Comparison of ENCODE assay signal across 8 cellular contexts in the genomic region with DNA sequence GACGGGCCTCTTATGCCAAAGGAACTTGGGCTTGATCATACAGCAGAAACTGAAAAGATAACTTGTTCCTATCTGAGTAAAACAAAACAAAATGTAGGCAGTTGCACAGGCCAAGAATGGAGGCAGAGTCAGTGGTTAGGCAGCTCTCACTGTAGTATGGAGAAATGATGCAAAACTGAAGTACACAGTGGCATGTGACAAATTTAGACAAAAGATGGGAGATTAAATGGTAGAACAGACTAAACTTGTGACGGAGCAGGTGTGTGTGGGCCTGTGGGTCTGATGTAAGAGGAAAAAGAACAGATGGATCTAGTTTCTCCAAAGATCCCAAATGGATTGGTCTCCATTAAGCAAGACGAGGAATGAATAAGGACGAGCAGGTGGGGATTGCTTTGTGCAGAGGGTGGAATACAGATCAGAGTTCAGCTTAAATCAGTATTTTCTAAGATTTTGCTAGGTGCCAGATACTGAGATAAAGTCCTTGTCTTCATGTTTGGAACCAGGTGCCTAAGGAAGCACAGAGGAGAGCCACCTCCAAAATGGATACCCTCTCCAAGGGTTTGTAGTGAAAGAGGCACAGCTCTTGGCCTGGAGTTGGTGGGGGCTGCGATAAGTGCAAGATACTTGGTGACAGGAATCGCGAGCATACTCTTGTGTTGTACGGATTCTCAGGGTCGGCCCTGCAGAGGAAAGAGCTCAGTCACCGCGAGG. TPM values are rescaled to one million over a fixed set of nuclear protein-coding genes. Genes with fewer than 3 reads are reported as not detected.
DNase-seq lines count a peak whose midpoint lies in the region; ATAC-seq, FAIRE-seq and TF ChIP-seq lines count a peak whose summit lies in the region.

No MANE protein-coding gene starts in this region.

- no peaks in the 10 kb centered on the region for H3K9me3 ChIP-seq in CD8-positive, alpha-beta memory T cell (ENCODE audit: low read length)
- H3K9me3 ChIP-seq in MG63: no peaks in the 10 kb centered on the region

- peak overlapping the region; percentile 93 to 99 (median 98) for H3K4me3 Mint-ChIP-seq in CD8-positive, alpha-beta memory T cell
- H3K4me3 Mint-ChIP-seq in nephron: peak overlapping the region; percentile 94 to 99 (median 96)

- H3K36me3 Mint-ChIP-seq in CD8-positive, alpha-beta memory T cell: peaks cover 0 to 20% (median 0%) of the 10 kb centered on the region in 3 donors
- H3K36me3 Mint-ChIP-seq in nephron (ENCODE audit: low read depth): peaks cover 8% of the 10 kb centered on the region

- H3K4me3 ChIP-seq in CD8-positive, alpha-beta memory T cell (ENCODE audit: low read length): peak overlapping the region; percentile 74
- H3K4me3 ChIP-seq in MG63 (peak overlapping the region; percentile 90), choroid plexus epithelial cell (ENCODE audit: low read depth, low read length) (peak overlapping the region; percentile 91)

- POLR2A ChIA-PET in CD8-positive, alpha-beta memory T cell (lab: Charles Lee): interaction anchor here (0.7 to 2.3 kb wide), 8 partner anchors 46 to 538 kb away, joined by 3 to 21 read pairs (median 6); partner anchors contain the start of genes REEP5, SRP19 and YTHDC2

- TF ChIP-seq CTCF in choroid plexus epithelial cell (conservative IDR thresholded peaks at IDR 0.05; ENCODE audit: low read depth, low read length): no peak
- no peak for TF ChIP-seq CTCF in nephron (IDR thresholded peaks at IDR 0.05; ENCODE audit: unreplicated experiment in 3 of 3)

- no peak for DNase-seq in CD8-positive, alpha-beta memory T cell
- DNase-seq in MG63: no peak
- DNase-seq in choroid plexus epithelial cell (ENCODE audit: low read depth): no peak
- no peak for DNase-seq in GM03348 (ENCODE audit: low spot score)
- DNase-seq in dermis blood vessel endothelial cell: no peak
- no peak for DNase-seq in RCC 7860 (ENCODE audit: low spot score)

- peaks cover 0 to 2% of the 10 kb centered on the region in 2 donors for H3K27me3 Mint-ChIP-seq in CD8-positive, alpha-beta memory T cell
- H3K27me3 Mint-ChIP-seq in nephron (ENCODE audit: low read depth): no peaks in the 10 kb centered on the region

- H3K4me1 Mint-ChIP-seq in CD8-positive, alpha-beta memory T cell: peaks cover 37 to 49% (median 47%) of the 10 kb centered on the region in 3 donors
- peaks cover 48% of the 10 kb centered on the region for H3K4me1 Mint-ChIP-seq in nephron

- CTCF ChIA-PET in CD8-positive, alpha-beta memory T cell (lab: Charles Lee): interaction anchor here (0.7 to 1.8 kb wide), 10 partner anchors 8 to 536 kb away, joined by 3 to 14 read pairs (median 3); partner anchors contain the start of gene REEP5

- peak overlapping the region; percentile 84 for H3K27ac ChIP-seq in CD8-positive, alpha-beta memory T cell (ENCODE audit: low read depth, low read length)

- peak; percentile 22 for ATAC-seq in GM21515 (IDR thresholded peaks at IDR 0.05; ENCODE audit: unreplicated experiment)

- no peaks in the 10 kb centered on the region for H3K9me3 Mint-ChIP-seq in CD8-positive, alpha-beta memory T cell
- H3K9me3 Mint-ChIP-seq in nephron: no peaks in the 10 kb centered on the region

- H3K27me3 ChIP-seq in CD8-positive, alpha-beta memory T cell (ENCODE audit: insufficient read depth, low read length, poor library complexity, severe bottlenecking): no peaks in the 10 kb centered on the region
- H3K27me3 ChIP-seq in MG63: no peaks in the 10 kb centered on the region

- FAIRE-seq in RCC 7860 (lab: Jason Lieb, UNC): no peak

- H3K36me3 ChIP-seq in CD8-positive, alpha-beta memory T cell (ENCODE audit: insufficient read depth, low read length): no peaks in the 10 kb centered on the region
- H3K36me3 ChIP-seq in MG63: peaks cover 6% of the 10 kb centered on the region

- peak overlapping the region; percentile 91 to 99 (median 96) for H3K27ac Mint-ChIP-seq in CD8-positive, alpha-beta memory T cell
- H3K27ac Mint-ChIP-seq in nephron: peak overlapping the region; percentile 92 to 98 (median 94)

- peaks cover 41% of the 10 kb centered on the region for H3K4me1 ChIP-seq in CD8-positive, alpha-beta memory T cell (ENCODE audit: insufficient read depth, low read length)

RNA-seq across cellular contexts. Expression of gene DCP2, which starts 0.7 kb away (rescaled TPM):
- total RNA-seq in CD8-positive, alpha-beta memory T cell: 10 to 100 TPM; 54.5 to 61.5 TPM
- 59.5 TPM for polyA plus RNA-seq in CD8-positive, alpha-beta memory T cell
- 12.6 and 34.4 TPM in 2 replicates for total RNA-seq in MG63 (2014; rRNA removed; shearing (Covaris generic); ENCODE audit: low replicate concordance)
- total RNA-seq in dermis blood vessel endothelial cell: 55.7 and 67.2 TPM in 2 replicates

RNA-seq across cellular contexts. Expression of gene REEP5, which starts 53.8 kb away (rescaled TPM):
- total RNA-seq in CD8-positive, alpha-beta memory T cell: 10 to 100 TPM; 63.5 to 74.0 TPM
- polyA plus RNA-seq in CD8-positive, alpha-beta memory T cell: 121 TPM
- 18.5 and 25.3 TPM in 2 replicates for total RNA-seq in MG63 (2014; rRNA removed; shearing (Covaris generic); ENCODE audit: low replicate concordance)
- 40.7 and 50.8 TPM in 2 replicates for total RNA-seq in dermis blood vessel endothelial cell
